2 cellular contexts compared by ENCODE assay signal in the genomic region with DNA sequence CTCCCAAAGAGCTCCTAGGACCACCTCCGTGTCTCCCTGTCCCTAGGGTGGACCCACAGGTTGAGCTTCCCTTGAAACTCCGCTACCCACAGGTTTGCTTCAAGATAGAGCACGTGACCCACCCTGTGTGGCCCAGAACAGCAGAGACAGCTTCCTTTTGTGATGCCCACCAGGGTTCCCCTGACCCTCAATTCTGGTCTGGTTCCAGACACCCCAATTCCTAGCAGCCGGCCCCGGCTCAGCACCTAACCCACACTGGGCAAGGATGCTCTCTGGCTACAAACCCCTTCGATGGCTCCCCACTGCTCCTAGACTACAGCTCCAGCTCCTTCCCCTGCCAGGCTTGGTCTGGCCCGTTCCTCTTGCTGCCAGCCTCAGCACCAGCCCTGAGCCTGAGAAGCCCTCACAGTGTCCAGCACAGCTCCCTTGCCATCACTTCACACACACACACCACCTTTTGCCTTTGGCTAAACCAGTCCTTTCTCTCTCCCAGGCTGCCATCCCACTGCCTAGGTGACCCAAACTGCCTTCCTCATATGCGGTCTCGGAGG.
TF ChIP-seq lines count a peak whose summit lies in the region.

No MANE protein-coding gene starts in this region.

TF ChIP-seq in HCT116, 20 proteins besides CTCF, POLR2A, EP300 and RAD21:
- TF ChIP-seq TCF7L2 (IDR thresholded peaks at IDR 0.05; ENCODE audit: borderline replicate concordance, extremely low read depth, insufficient read depth, insufficient read length) (no peak), ZNF274 (IDR thresholded peaks at IDR 0.05; ENCODE audit: low read depth, low read length) (no peak), SRF (IDR thresholded peaks at IDR 0.05; ENCODE audit: low read depth) (no peak), EZH2phosphoT487 (IDR thresholded peaks at IDR 0.05; ENCODE audit: borderline replicate concordance) (no peak), CEBPB (IDR thresholded peaks at IDR 0.05; ENCODE audit: low read depth) (no peak), POLR2AphosphoS5 (IDR thresholded peaks at IDR 0.05; ENCODE audit: low read depth, low read length) (no peak), ZFX (IDR thresholded peaks at IDR 0.05) (no peak), FOSL1 (IDR thresholded peaks at IDR 0.05; ENCODE audit: low read depth) (no peak), ELF1 (IDR thresholded peaks at IDR 0.05; ENCODE audit: borderline replicate concordance, low read depth) (no peak), EGR1 (IDR thresholded peaks at IDR 0.05; ENCODE audit: low read depth) (no peak), EZH2 (IDR thresholded peaks at IDR 0.05) (no peak), SIN3A (IDR thresholded peaks at IDR 0.05; ENCODE audit: low read depth) (no peak)
- TF ChIP-seq, protein P1, sequence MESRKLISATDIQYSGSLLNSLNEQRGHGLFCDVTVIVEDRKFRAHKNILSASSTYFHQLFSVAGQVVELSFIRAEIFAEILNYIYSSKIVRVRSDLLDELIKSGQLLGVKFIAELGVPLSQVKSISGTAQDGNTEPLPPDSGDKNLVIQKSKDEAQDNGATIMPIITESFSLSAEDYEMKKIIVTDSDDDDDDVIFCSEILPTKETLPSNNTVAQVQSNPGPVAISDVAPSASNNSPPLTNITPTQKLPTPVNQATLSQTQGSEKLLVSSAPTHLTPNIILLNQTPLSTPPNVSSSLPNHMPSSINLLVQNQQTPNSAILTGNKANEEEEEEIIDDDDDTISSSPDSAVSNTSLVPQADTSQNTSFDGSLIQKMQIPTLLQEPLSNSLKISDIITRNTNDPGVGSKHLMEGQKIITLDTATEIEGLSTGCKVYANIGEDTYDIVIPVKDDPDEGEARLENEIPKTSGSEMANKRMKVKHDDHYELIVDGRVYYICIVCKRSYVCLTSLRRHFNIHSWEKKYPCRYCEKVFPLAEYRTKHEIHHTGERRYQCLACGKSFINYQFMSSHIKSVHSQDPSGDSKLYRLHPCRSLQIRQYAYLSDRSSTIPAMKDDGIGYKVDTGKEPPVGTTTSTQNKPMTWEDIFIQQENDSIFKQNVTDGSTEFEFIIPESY (IDR thresholded peaks at IDR 0.05; ENCODE audit: extremely low read depth, insufficient replicate concordance, low read length): no peak
- TF ChIP-seq, protein P2, sequence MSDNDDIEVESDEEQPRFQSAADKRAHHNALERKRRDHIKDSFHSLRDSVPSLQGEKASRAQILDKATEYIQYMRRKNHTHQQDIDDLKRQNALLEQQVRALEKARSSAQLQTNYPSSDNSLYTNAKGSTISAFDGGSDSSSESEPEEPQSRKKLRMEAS (IDR thresholded peaks at IDR 0.05): no peak
- TF ChIP-seq, protein P3, sequence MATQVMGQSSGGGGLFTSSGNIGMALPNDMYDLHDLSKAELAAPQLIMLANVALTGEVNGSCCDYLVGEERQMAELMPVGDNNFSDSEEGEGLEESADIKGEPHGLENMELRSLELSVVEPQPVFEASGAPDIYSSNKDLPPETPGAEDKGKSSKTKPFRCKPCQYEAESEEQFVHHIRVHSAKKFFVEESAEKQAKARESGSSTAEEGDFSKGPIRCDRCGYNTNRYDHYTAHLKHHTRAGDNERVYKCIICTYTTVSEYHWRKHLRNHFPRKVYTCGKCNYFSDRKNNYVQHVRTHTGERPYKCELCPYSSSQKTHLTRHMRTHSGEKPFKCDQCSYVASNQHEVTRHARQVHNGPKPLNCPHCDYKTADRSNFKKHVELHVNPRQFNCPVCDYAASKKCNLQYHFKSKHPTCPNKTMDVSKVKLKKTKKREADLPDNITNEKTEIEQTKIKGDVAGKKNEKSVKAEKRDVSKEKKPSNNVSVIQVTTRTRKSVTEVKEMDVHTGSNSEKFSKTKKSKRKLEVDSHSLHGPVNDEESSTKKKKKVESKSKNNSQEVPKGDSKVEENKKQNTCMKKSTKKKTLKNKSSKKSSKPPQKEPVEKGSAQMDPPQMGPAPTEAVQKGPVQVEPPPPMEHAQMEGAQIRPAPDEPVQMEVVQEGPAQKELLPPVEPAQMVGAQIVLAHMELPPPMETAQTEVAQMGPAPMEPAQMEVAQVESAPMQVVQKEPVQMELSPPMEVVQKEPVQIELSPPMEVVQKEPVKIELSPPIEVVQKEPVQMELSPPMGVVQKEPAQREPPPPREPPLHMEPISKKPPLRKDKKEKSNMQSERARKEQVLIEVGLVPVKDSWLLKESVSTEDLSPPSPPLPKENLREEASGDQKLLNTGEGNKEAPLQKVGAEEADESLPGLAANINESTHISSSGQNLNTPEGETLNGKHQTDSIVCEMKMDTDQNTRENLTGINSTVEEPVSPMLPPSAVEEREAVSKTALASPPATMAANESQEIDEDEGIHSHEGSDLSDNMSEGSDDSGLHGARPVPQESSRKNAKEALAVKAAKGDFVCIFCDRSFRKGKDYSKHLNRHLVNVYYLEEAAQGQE (IDR thresholded peaks at IDR 0.05; ENCODE audit: low read depth): no peak
- TF ChIP-seq, protein P4, sequence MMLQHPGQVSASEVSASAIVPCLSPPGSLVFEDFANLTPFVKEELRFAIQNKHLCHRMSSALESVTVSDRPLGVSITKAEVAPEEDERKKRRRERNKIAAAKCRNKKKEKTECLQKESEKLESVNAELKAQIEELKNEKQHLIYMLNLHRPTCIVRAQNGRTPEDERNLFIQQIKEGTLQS (IDR thresholded peaks at IDR 0.05): no peak

TF ChIP-seq in HEK293T, 16 proteins besides CTCF, POLR2A, EP300 and RAD21 (continued from another document):
- TF ChIP-seq FOXM1 (IDR thresholded peaks at IDR 0.05; ENCODE audit: borderline replicate concordance) (no peak), ZNF384 (IDR thresholded peaks at IDR 0.05) (no peak), ELF4 (IDR thresholded peaks at IDR 0.05) (no peak), L3MBTL2 (conservative IDR thresholded peaks at IDR 0.05) (no peak), SUZ12 (IDR thresholded peaks at IDR 0.05) (no peak), CTBP1 (IDR thresholded peaks at IDR 0.05; ENCODE audit: borderline replicate concordance) (no peak), LEF1 (IDR thresholded peaks at IDR 0.05; ENCODE audit: borderline replicate concordance) (no peak), BHLHE40 (IDR thresholded peaks at IDR 0.05; ENCODE audit: borderline replicate concordance) (no peak), ARNT (IDR thresholded peaks at IDR 0.05) (no peak), TARDBP (IDR thresholded peaks at IDR 0.05) (no peak), HDGF (IDR thresholded peaks at IDR 0.05; ENCODE audit: borderline replicate concordance) (no peak), NFRKB (IDR thresholded peaks at IDR 0.05) (no peak), SP1 (IDR thresholded peaks at IDR 0.05) (no peak), FOXK2 (IDR thresholded peaks at IDR 0.05) (no peak)
- TF ChIP-seq, protein P5, sequence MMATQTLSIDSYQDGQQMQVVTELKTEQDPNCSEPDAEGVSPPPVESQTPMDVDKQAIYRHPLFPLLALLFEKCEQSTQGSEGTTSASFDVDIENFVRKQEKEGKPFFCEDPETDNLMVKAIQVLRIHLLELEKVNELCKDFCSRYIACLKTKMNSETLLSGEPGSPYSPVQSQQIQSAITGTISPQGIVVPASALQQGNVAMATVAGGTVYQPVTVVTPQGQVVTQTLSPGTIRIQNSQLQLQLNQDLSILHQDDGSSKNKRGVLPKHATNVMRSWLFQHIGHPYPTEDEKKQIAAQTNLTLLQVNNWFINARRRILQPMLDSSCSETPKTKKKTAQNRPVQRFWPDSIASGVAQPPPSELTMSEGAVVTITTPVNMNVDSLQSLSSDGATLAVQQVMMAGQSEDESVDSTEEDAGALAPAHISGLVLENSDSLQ (IDR thresholded peaks at IDR 0.05): no peak
